In genomic region chr17:40181205-40181604, GRCh38 we compare ENCODE assay signal across 19 cellular contexts.
"Had no signal": no experiment of that assay in that cellular context is flagged by ENCODE, and none has a peak within 500 bp of the region (broad histone marks: within the 10 kb centered on the region; RNA-seq: fewer than 3 reads in every experiment).

No MANE protein-coding gene starts in this region.

- H3K4me3 ChIP-seq: body of pancreas, heart left ventricle, lung, testis, upper lobe of right lung had no signal

- ATAC-seq: activated CD8-positive, alpha-beta T cell treated with anti-CD3 and anti-CD28 coated beads, Interleukin-2, amount 10 ng/mL, durations not matched to agents 7 days and 5 days; activated T-cell treated with anti-CD3 and anti-CD28 coated beads, Interleukin-2, amount 50 U/mL, for 72 hours; left cardiac atrium; natural killer cell; WTC11 had no signal

- H3K27ac ChIP-seq: neutrophil, testis, upper lobe of right lung had no signal

- DNase-seq: activated CD4-positive, alpha-beta T cell treated with anti-CD3 and anti-CD28 coated beads for 48 hours; activated CD8-positive, alpha-beta memory T cell treated with anti-CD3 and anti-CD28 coated beads, Interleukin-2, amount 50 U/mL, for 48 hours; activated CD8-positive, alpha-beta T cell treated with anti-CD3 and anti-CD28 coated beads, Interleukin-2, amount 10 ng/mL, durations not matched to agents 7 days and 5 days; activated gamma-delta T cell; activated T-cell treated with anti-CD3 and anti-CD28 coated beads, Interleukin-2, amount 50 U/mL, for 72 hours; amniotic stem cell; cortex of kidney; effector memory CD4-positive, alpha-beta T cell; foreskin melanocyte; heart left ventricle; left cardiac atrium; midbrain; natural killer cell; testis had no signal

- H3K9me3 ChIP-seq: body of pancreas, heart left ventricle, neutrophil, testis, upper lobe of right lung had no signal

- H3K27me3 ChIP-seq: body of pancreas, heart left ventricle, testis, upper lobe of right lung had no signal

- H3K36me3 ChIP-seq: upper lobe of right lung had no signal
